In genomic region chr20:45073182-45073581, GRCh38 we compare ENCODE assay signal across 28 cellular contexts. TPM values are rescaled to one million over a fixed set of nuclear protein-coding genes. Genes with fewer than 3 reads are reported as not detected.
A peak's percentile ranks its signal among the peaks of the same experiment; 100 is the strongest.
DNase-seq lines count a peak whose midpoint lies in the region; ATAC-seq and TF ChIP-seq lines count a peak whose summit lies in the region.
"Had no signal": no experiment of that assay in that cellular context is flagged by ENCODE, and none has a peak within 500 bp of the region (broad histone marks: within the 10 kb centered on the region; RNA-seq: fewer than 3 reads in every experiment).

No MANE protein-coding gene starts in this region.

- WGBS in heart right ventricle, 2 donors = 86 to 93% methylated on average over 3 of the region's 3 CpGs
- 74% methylated on average over 2 of the region's 3 CpGs for WGBS in suprapubic skin

- no peak for TF ChIP-seq CTCF in heart right ventricle (IDR thresholded peaks at IDR 0.05)
- TF ChIP-seq CTCF in suprapubic skin (IDR thresholded peaks at IDR 0.05) = no peak

- H3K9me3 ChIP-seq in heart right ventricle (no peaks in the 10 kb centered on the region), suprapubic skin (no peaks in the 10 kb centered on the region)
- H3K9me3 ChIP-seq: Peyer's patch, thoracic aorta had no signal

- peak overlapping the region; percentile 55 for H3K27ac Mint-ChIP-seq in activated naive CD4-positive, alpha-beta T cell treated with anti-CD3 and anti-CD28 coated beads, Interleukin-2, amount 10 ng/mL, durations not matched to agents 7 days and 5 days
- H3K27ac Mint-ChIP-seq in activated CD4-positive, alpha-beta memory T cell treated with anti-CD3 and anti-CD28 coated beads, Interleukin-2, amount 10 ng/mL, durations not matched to agents 7 days and 5 days = peak overlapping the region; percentile 38
- peak overlapping the region; percentile 85 for H3K27ac Mint-ChIP-seq in stimulated activated effector memory CD8-positive, alpha-beta T cell treated with anti-CD3 and anti-CD28 coated beads, Interleukin-12 subunit alpha, Interleukin-12 subunit beta, amount 100 ng/mL, for 72 hours

- no peak for TF ChIP-seq EP300 in suprapubic skin (IDR thresholded peaks at IDR 0.05)

- H3K4me1 ChIP-seq in heart right ventricle (no peaks in the 10 kb centered on the region), suprapubic skin (peaks cover 5% of the 10 kb centered on the region)
- H3K4me1 ChIP-seq: Peyer's patch had no signal

- no peaks in the 10 kb centered on the region for H3K9me3 Mint-ChIP-seq in activated naive CD4-positive, alpha-beta T cell treated with anti-CD3 and anti-CD28 coated beads, Interleukin-2, amount 10 ng/mL, durations not matched to agents 7 days and 5 days
- H3K9me3 Mint-ChIP-seq in activated CD4-positive, alpha-beta memory T cell treated with anti-CD3 and anti-CD28 coated beads, Interleukin-2, amount 10 ng/mL, durations not matched to agents 7 days and 5 days = no peaks in the 10 kb centered on the region
- H3K9me3 Mint-ChIP-seq in stimulated activated effector memory CD8-positive, alpha-beta T cell treated with anti-CD3 and anti-CD28 coated beads, Interleukin-12 subunit alpha, Interleukin-12 subunit beta, amount 100 ng/mL, for 72 hours = no peaks in the 10 kb centered on the region

- intact Hi-C loops in heart right ventricle (cut with DNase I) = no loop called here

- ATAC-seq in stimulated activated effector memory CD8-positive, alpha-beta T cell treated with anti-CD3 and anti-CD28 coated beads, Interleukin-12 subunit alpha, Interleukin-12 subunit beta, amount 100 ng/mL, for 72 hours = no peak
- ATAC-seq in HG02970 (IDR thresholded peaks at IDR 0.05; ENCODE audit: low FRiP score, unreplicated experiment) (no peak), heart right ventricle (no peak)

- DNase-seq in activated naive CD4-positive, alpha-beta T cell treated with anti-CD3 and anti-CD28 coated beads, Interleukin-2, amount 10 ng/mL, durations not matched to agents 7 days and 5 days = no peak
- DNase-seq in activated naive CD4-positive, alpha-beta T cell (lab: John Stamatoyannopoulos, UW) = no peak
- no peak for DNase-seq in activated CD4-positive, alpha-beta memory T cell treated with anti-CD3 and anti-CD28 coated beads, Interleukin-2, amount 10 ng/mL, durations not matched to agents 7 days and 5 days
- DNase-seq in glomerular visceral epithelial cell (ENCODE audit: extremely low spot score) (peak; percentile 22), heart right ventricle (no peak), suprapubic skin (ENCODE audit: low spot score in 2 of 2) (no peak)
- DNase-seq in stimulated activated effector memory CD8-positive, alpha-beta T cell treated with anti-CD3 and anti-CD28 coated beads, Interleukin-12 subunit alpha, Interleukin-12 subunit beta, amount 100 ng/mL, for 72 hours (ENCODE audit: low spot score in 2 of 2) = no peak
- DNase-seq: activated effector memory CD4-positive, alpha-beta T cell treated with anti-CD3 and anti-CD28 coated beads, Interleukin-2, amount 50 U/mL, for 16 hours; anterior cingulate cortex; Calu3; central memory CD4-positive, alpha-beta T cell; dorsolateral prefrontal cortex; glutamatergic neuron; Karpas-422; MV-4-11; NCI-H2171; NCI-H524; Peyer's patch; small intestine had no signal

- POLR2A ChIA-PET in activated CD4-positive, alpha-beta memory T cell treated with anti-CD3 and anti-CD28 coated beads, Interleukin-2, amount 10 ng/mL, durations not matched to agents 7 days and 5 days (lab: Charles Lee) = no interaction called here

- H3K4me3 Mint-ChIP-seq in activated naive CD4-positive, alpha-beta T cell treated with anti-CD3 and anti-CD28 coated beads, Interleukin-2, amount 10 ng/mL, durations not matched to agents 7 days and 5 days = no peak overlapping the region
- H3K4me3 Mint-ChIP-seq in activated CD4-positive, alpha-beta memory T cell treated with anti-CD3 and anti-CD28 coated beads, Interleukin-2, amount 10 ng/mL, durations not matched to agents 7 days and 5 days = no peak overlapping the region
- H3K4me3 Mint-ChIP-seq in stimulated activated effector memory CD8-positive, alpha-beta T cell treated with anti-CD3 and anti-CD28 coated beads, Interleukin-12 subunit alpha, Interleukin-12 subunit beta, amount 100 ng/mL, for 72 hours = no peak overlapping the region

- H3K36me3 ChIP-seq in heart right ventricle (peaks cover 0 to 66% (median 21%) of the 10 kb centered on the region in 9 donors), suprapubic skin (peaks cover 42% of the 10 kb centered on the region)

- H3K27me3 ChIP-seq in heart right ventricle (no peaks in the 10 kb centered on the region), suprapubic skin (no peaks in the 10 kb centered on the region)
- H3K27me3 ChIP-seq: dorsolateral prefrontal cortex, Peyer's patch had no signal

- no peaks in the 10 kb centered on the region for H3K27me3 Mint-ChIP-seq in activated naive CD4-positive, alpha-beta T cell treated with anti-CD3 and anti-CD28 coated beads, Interleukin-2, amount 10 ng/mL, durations not matched to agents 7 days and 5 days
- H3K27me3 Mint-ChIP-seq in activated CD4-positive, alpha-beta memory T cell treated with anti-CD3 and anti-CD28 coated beads, Interleukin-2, amount 10 ng/mL, durations not matched to agents 7 days and 5 days = no peaks in the 10 kb centered on the region

- H3K4me3 ChIP-seq in heart right ventricle (no peak overlapping the region), suprapubic skin (no peak overlapping the region)
- H3K4me3 ChIP-seq: dorsolateral prefrontal cortex, lung, Peyer's patch, thoracic aorta had no signal

- TF ChIP-seq POLR2A in suprapubic skin (IDR thresholded peaks at IDR 0.05) = no peak

- no peaks in the 10 kb centered on the region for H3K4me1 Mint-ChIP-seq in activated naive CD4-positive, alpha-beta T cell treated with anti-CD3 and anti-CD28 coated beads, Interleukin-2, amount 10 ng/mL, durations not matched to agents 7 days and 5 days
- H3K4me1 Mint-ChIP-seq in activated CD4-positive, alpha-beta memory T cell treated with anti-CD3 and anti-CD28 coated beads, Interleukin-2, amount 10 ng/mL, durations not matched to agents 7 days and 5 days = peaks cover 3% of the 10 kb centered on the region
- peaks cover 41% of the 10 kb centered on the region for H3K4me1 Mint-ChIP-seq in stimulated activated effector memory CD8-positive, alpha-beta T cell treated with anti-CD3 and anti-CD28 coated beads, Interleukin-12 subunit alpha, Interleukin-12 subunit beta, amount 100 ng/mL, for 72 hours

- CTCF ChIA-PET in activated naive CD4-positive, alpha-beta T cell treated with anti-CD3 and anti-CD28 coated beads, Interleukin-2, amount 10 ng/mL, durations not matched to agents 7 days and 5 days (lab: Charles Lee) = no interaction called here
- CTCF ChIA-PET in activated CD4-positive, alpha-beta memory T cell treated with anti-CD3 and anti-CD28 coated beads, Interleukin-2, amount 10 ng/mL, durations not matched to agents 7 days and 5 days (lab: Charles Lee) = no interaction called here

- peaks cover 44% of the 10 kb centered on the region for H3K36me3 Mint-ChIP-seq in activated naive CD4-positive, alpha-beta T cell treated with anti-CD3 and anti-CD28 coated beads, Interleukin-2, amount 10 ng/mL, durations not matched to agents 7 days and 5 days
- peaks cover 60% of the 10 kb centered on the region for H3K36me3 Mint-ChIP-seq in activated CD4-positive, alpha-beta memory T cell treated with anti-CD3 and anti-CD28 coated beads, Interleukin-2, amount 10 ng/mL, durations not matched to agents 7 days and 5 days (ENCODE audit: low read depth)
- H3K36me3 Mint-ChIP-seq in stimulated activated effector memory CD8-positive, alpha-beta T cell treated with anti-CD3 and anti-CD28 coated beads, Interleukin-12 subunit alpha, Interleukin-12 subunit beta, amount 100 ng/mL, for 72 hours = peaks cover 92% of the 10 kb centered on the region

- no peak overlapping the region for H3K27ac ChIP-seq in heart right ventricle
- H3K27ac ChIP-seq in suprapubic skin = no peak overlapping the region
- H3K27ac ChIP-seq: dorsolateral prefrontal cortex, Peyer's patch, thoracic aorta had no signal

RNA-seq across cellular contexts. Expression of gene KCNS1, which starts 27.7 kb away (rescaled TPM):
- total RNA-seq in activated CD4-positive, alpha-beta memory T cell treated with anti-CD3 and anti-CD28 coated beads, Interleukin-2, amount 10 ng/mL, durations not matched to agents 7 days and 5 days = under 1 TPM; 0.13 TPM
- total RNA-seq in heart right ventricle = under 1 TPM in 1 of 10 donors, not detected in 9; 0.09 TPM
- under 1 TPM in 1 of 2 donors, not detected in 1; 0.04 TPM for polyA plus RNA-seq in heart right ventricle
- 1 to 10 TPM; 1.0 to 5.5 (median 2.3) TPM for total RNA-seq in suprapubic skin
- total RNA-seq: H4, thoracic aorta had no signal

RNA-seq across cellular contexts. Expression of gene WFDC5, which starts 41.8 kb away (rescaled TPM):
- total RNA-seq in activated CD4-positive, alpha-beta memory T cell treated with anti-CD3 and anti-CD28 coated beads, Interleukin-2, amount 10 ng/mL, durations not matched to agents 7 days and 5 days = under 1 TPM; 0.63 to 0.73 TPM
- total RNA-seq in heart right ventricle = not detected
- polyA plus RNA-seq in heart right ventricle = not detected
- total RNA-seq in suprapubic skin = 100 to 1,000 TPM; 284 to 409 (median 356) TPM
- total RNA-seq: Calu3; dorsolateral prefrontal cortex; endothelial cell of umbilical vein; H4; lung; omental fat pad; Peyer's patch; T-helper 1 cell treated with Interleukin-12 subunit alpha and Interleukin-12 subunit beta and Interleukin-4 antibody, amounts not matched to agents 30 ng/mL and 1 ng/mL, for 36 hours; thoracic aorta had no signal
- polyA plus RNA-seq: BJ, endothelial cell of umbilical vein had no signal

RNA-seq across cellular contexts. Expression of gene WFDC12, which starts 51.1 kb away (rescaled TPM):
- not detected for total RNA-seq in activated CD4-positive, alpha-beta memory T cell treated with anti-CD3 and anti-CD28 coated beads, Interleukin-2, amount 10 ng/mL, durations not matched to agents 7 days and 5 days
- total RNA-seq in heart right ventricle (not detected), suprapubic skin (1 to 10 TPM in 2 of 4 donors, under 1 TPM in 1, not detected in 1; 0.98 to 7.6 (median 2.3) TPM)
- not detected for polyA plus RNA-seq in heart right ventricle
- total RNA-seq: Calu3; dorsolateral prefrontal cortex; endothelial cell of umbilical vein; H4; kidney epithelial cell; omental fat pad; Peyer's patch; T-helper 1 cell treated with Interleukin-12 subunit alpha and Interleukin-12 subunit beta and Interleukin-4 antibody, amounts not matched to agents 30 ng/mL and 1 ng/mL, for 36 hours; thoracic aorta had no signal
- polyA plus RNA-seq: BJ, endothelial cell of umbilical vein had no signal

Comparison
In these comparisons a context has a peak if more than half of its experiments do, and no peak if none do; other contexts are left out.
1. RNA of gene WFDC5, which starts 41.8 kb away (total RNA-seq): 284 to 409 TPM in suprapubic skin; 0.63 to 0.73 TPM in activated CD4-positive, alpha-beta memory T cell treated with anti-CD3 and anti-CD28 coated beads, Interleukin-2, amount 10 ng/mL, durations not matched to agents 7 days and 5 days and not detected in heart right ventricle; every median in the first group is over 100 times any median in the second.
2. Peak in every context shown above with its lines, with median percentiles within 50 percentile points of each other: H3K27ac Mint-ChIP-seq.